ENCODE assay signal across 19 cellular contexts in genomic region chr6:36169023-36170007, GRCh38. TPM values are rescaled to one million over a fixed set of nuclear protein-coding genes. Genes with fewer than 3 reads are reported as not detected.
DNase-seq lines count a peak whose midpoint lies in the region; ATAC-seq and TF ChIP-seq lines count a peak whose summit lies in the region.
"Had no signal": no experiment of that assay in that cellular context is flagged by ENCODE, and none has a peak within 500 bp of the region (broad histone marks: within the 10 kb centered on the region; RNA-seq: fewer than 3 reads in every experiment).

No MANE protein-coding gene starts in this region.

- in situ Hi-C loops in GM13977 (cut with MboI; ENCODE audit: low pct_unique_long_range_greater_than_20kb, low sequenced_read_pairs, unreplicated experiment) = no loop called here

- H3K4me1 Mint-ChIP-seq in CD8-positive, alpha-beta memory T cell = peaks cover 12 to 23% (median 21%) of the 10 kb centered on the region in 3 donors
- H3K4me1 Mint-ChIP-seq in T-helper 17 cell = peaks cover 11% of the 10 kb centered on the region
- peaks cover 11 to 22% (median 16%) of the 10 kb centered on the region in 3 donors for H3K4me1 Mint-ChIP-seq in naive B cell
- H3K4me1 Mint-ChIP-seq: brain had no signal

- TF ChIP-seq CTCF in GM13977 (IDR thresholded peaks at IDR 0.05; ENCODE audit: extremely low read depth, insufficient read depth, missing control alignments) = no peak
- TF ChIP-seq CTCF in psoas muscle (IDR thresholded peaks at IDR 0.05) = no peak

- H3K27ac Mint-ChIP-seq in CD8-positive, alpha-beta memory T cell = peak overlapping the region in 7 of 8 donors; percentile 4 to 90 (median 86)
- H3K27ac Mint-ChIP-seq in T-helper 17 cell (peak overlapping the region; percentile 1), naive B cell (peak overlapping the region in 5 of 6 donors; percentile 7 to 71 (median 52))
- H3K27ac Mint-ChIP-seq: brain had no signal

- ATAC-seq in T-helper 17 cell (no peak), naive B cell (ENCODE audit: low read depth in 2 of 2) (peak in 1 of 2 donors; percentile 7), psoas muscle (no peak), HG03095 (IDR thresholded peaks at IDR 0.05; ENCODE audit: unreplicated experiment) (no peak)
- ATAC-seq: HCT116, pancreas had no signal

- POLR2A ChIA-PET in CD8-positive, alpha-beta memory T cell (lab: Charles Lee) = no interaction called here

- H3K27me3 Mint-ChIP-seq in CD8-positive, alpha-beta memory T cell = no peaks in the 10 kb centered on the region
- H3K27me3 Mint-ChIP-seq in T-helper 17 cell (no peaks in the 10 kb centered on the region), naive B cell (no peaks in the 10 kb centered on the region)

- intact Hi-C loops in psoas muscle (cut with DNase I) = no loop called here

- DNase-seq in CD8-positive, alpha-beta memory T cell = no peak
- DNase-seq in GM13977 (ENCODE audit: low spot score) = peak; percentile 29
- no peak for DNase-seq in T-helper 17 cell
- DNase-seq in naive B cell = no peak
- DNase-seq in SKM-1 (lab: John Stamatoyannopoulos, UW; ENCODE audit: unreplicated experiment) = no peak
- no peak for DNase-seq in psoas muscle
- DNase-seq: DMS79, NCI-H2029, NCI-H69, pancreas, stomach had no signal

- CTCF ChIA-PET in CD8-positive, alpha-beta memory T cell (lab: Charles Lee) = no interaction called here

- H3K9me3 Mint-ChIP-seq in CD8-positive, alpha-beta memory T cell = peaks cover 0 to 1% (median 0%) of the 10 kb centered on the region in 5 donors
- H3K9me3 Mint-ChIP-seq in naive B cell = peaks cover 0 to 4% (median 0%) of the 10 kb centered on the region in 7 donors

- 96 to 98% (median 97%) methylated on average over 2 of the region's 2 CpGs for WGBS in psoas muscle, 3 donors

- peak overlapping the region in 5 of 7 donors; percentile 0 to 65 (median 3) for H3K4me3 Mint-ChIP-seq in CD8-positive, alpha-beta memory T cell
- no peak overlapping the region for H3K4me3 Mint-ChIP-seq in T-helper 17 cell
- H3K4me3 Mint-ChIP-seq in naive B cell = no peak overlapping the region
- H3K4me3 Mint-ChIP-seq: brain had no signal

- H3K27ac ChIP-seq in CD8-positive, alpha-beta memory T cell (ENCODE audit: low read depth, low read length) = no peak overlapping the region
- H3K27ac ChIP-seq in psoas muscle = no peak overlapping the region
- H3K27ac ChIP-seq: BLaER1, hepatocyte, pancreas, stomach, vagina, VCaP had no signal

- no peaks in the 10 kb centered on the region for H3K36me3 ChIP-seq in CD8-positive, alpha-beta memory T cell (ENCODE audit: insufficient read depth, low read length)
- H3K36me3 ChIP-seq in psoas muscle (ENCODE audit: insufficient read depth in 1 of 2, low read depth in 1 of 2) = peaks cover 0 to 4% of the 10 kb centered on the region in 2 donors
- H3K36me3 ChIP-seq: BLaER1, pancreas, stomach, vagina had no signal

- H3K4me3 ChIP-seq in CD8-positive, alpha-beta memory T cell (ENCODE audit: low read length) = no peak overlapping the region
- H3K4me3 ChIP-seq in psoas muscle = no peak overlapping the region
- H3K4me3 ChIP-seq: BLaER1, hepatocyte, pancreas, skin epidermis, stomach, vagina had no signal

- H3K9me3 ChIP-seq in CD8-positive, alpha-beta memory T cell (ENCODE audit: low read length) = no peaks in the 10 kb centered on the region
- H3K9me3 ChIP-seq in T-helper 17 cell (ENCODE audit: control insufficient read depth, low read length, poor library complexity, severe bottlenecking) (no peaks in the 10 kb centered on the region), psoas muscle (no peaks in the 10 kb centered on the region)
- H3K9me3 ChIP-seq: pancreas, stomach, vagina had no signal

- H3K27me3 ChIP-seq in CD8-positive, alpha-beta memory T cell (ENCODE audit: insufficient read depth, low read length, poor library complexity, severe bottlenecking) = no peaks in the 10 kb centered on the region
- no peaks in the 10 kb centered on the region for H3K27me3 ChIP-seq in psoas muscle (ENCODE audit: insufficient read depth in 3 of 3, low read length in 2 of 3)
- H3K27me3 ChIP-seq: BLaER1, hepatocyte, pancreas, stomach, vagina had no signal

- no peaks in the 10 kb centered on the region for H3K4me1 ChIP-seq in CD8-positive, alpha-beta memory T cell (ENCODE audit: insufficient read depth, low read length)
- H3K4me1 ChIP-seq in psoas muscle = no peaks in the 10 kb centered on the region
- H3K4me1 ChIP-seq: BLaER1, pancreas, stomach, vagina had no signal

- peaks cover 2 to 4% (median 2%) of the 10 kb centered on the region in 3 donors for H3K36me3 Mint-ChIP-seq in CD8-positive, alpha-beta memory T cell
- H3K36me3 Mint-ChIP-seq in T-helper 17 cell (ENCODE audit: low read depth) = peaks cover 2% of the 10 kb centered on the region
- H3K36me3 Mint-ChIP-seq in naive B cell = peaks cover 9 to 12% of the 10 kb centered on the region in 2 donors

RNA-seq across cellular contexts. Expression of gene BRPF3, which starts 27.2 kb away (rescaled TPM):
- total RNA-seq in CD8-positive, alpha-beta memory T cell = 10 to 100 TPM; 22.4 to 26.4 TPM
- 8.4 TPM for polyA plus RNA-seq in CD8-positive, alpha-beta memory T cell
- total RNA-seq in T-helper 17 cell (10 to 100 TPM; 27.6 to 30.6 TPM), psoas muscle (10 to 100 TPM; 20.4 to 31.4 (median 21.9) TPM)
- polyA plus RNA-seq in naive B cell (ENCODE audit: low read depth in 6 of 6) (10 to 100 TPM in 1 of 6 donors, 1 to 10 TPM in 5; 4.8 to 13.4 (median 5.8) TPM), psoas muscle (10 to 100 TPM; 15.3 to 47.2 (median 17.3) TPM)

RNA-seq across cellular contexts. Expression of gene MAPK13, which starts 39.0 kb away (rescaled TPM):
- 10 to 100 TPM; 75.7 to 77.3 TPM for total RNA-seq in CD8-positive, alpha-beta memory T cell
- polyA plus RNA-seq in CD8-positive, alpha-beta memory T cell = 46.4 TPM
- 10 to 100 TPM; 32.1 to 33.7 TPM for total RNA-seq in T-helper 17 cell
- polyA plus RNA-seq in naive B cell (ENCODE audit: low read depth in 6 of 6) = 10 to 100 TPM; 23.5 to 76.5 (median 53.0) TPM
- total RNA-seq in psoas muscle = 1 to 10 TPM in 3 of 4 donors, under 1 TPM in 1; 0.92 to 2.8 (median 1.6) TPM
- polyA plus RNA-seq in psoas muscle = 1 to 10 TPM in 1 of 3 donors, under 1 TPM in 2; 0.49 to 4.0 (median 0.52) TPM

Comparison
In these comparisons a context has a peak if more than half of its experiments do, and no peak if none do; other contexts are left out.
1. H3K27ac Mint-ChIP-seq: peak in every context shown above with its lines; median percentile 86 in CD8-positive, alpha-beta memory T cell; 52 in naive B cell; 1 in T-helper 17 cell.
2. H3K4me3 Mint-ChIP-seq: peak in CD8-positive, alpha-beta memory T cell (5 of 7); none in T-helper 17 cell (single experiment) and naive B cell (0 of 8).
3. RNA of gene MAPK13, which starts 39.0 kb away (total RNA-seq): 75.7 to 77.3 TPM in CD8-positive, alpha-beta memory T cell and 32.1 to 33.7 TPM in T-helper 17 cell; 0.92 to 2.8 TPM in psoas muscle; every median in the first group is over 4 times any median in the second.